In genomic region chr18:63834471-63835113, GRCh38 we compare ENCODE assay signal across 27 cellular contexts. TPM values are rescaled to one million over a fixed set of nuclear protein-coding genes. Genes with fewer than 3 reads are reported as not detected.
"Had no signal": no experiment of that assay in that cellular context is flagged by ENCODE, and none has a peak within 500 bp of the region (broad histone marks: within the 10 kb centered on the region; RNA-seq: fewer than 3 reads in every experiment).

No MANE protein-coding gene starts in this region.

- H3K4me2 ChIP-seq: smooth muscle cell had no signal

- ATAC-seq: activated CD4-positive, alpha-beta T cell treated with anti-CD3 and anti-CD28 coated beads for 36 hours; activated CD8-positive, alpha-beta memory T cell treated with anti-CD3 and anti-CD28 coated beads, Interleukin-2, amount 10 ng/mL, durations not matched to agents 7 days and 5 days; activated CD8-positive, alpha-beta T cell treated with anti-CD3 and anti-CD28 coated beads, Interleukin-2, amount 10 ng/mL, durations not matched to agents 7 days and 5 days; activated naive CD8-positive, alpha-beta T cell treated with anti-CD3 and anti-CD28 coated beads, Interleukin-2, amount 50 U/mL, for 24 hours; naive thymus-derived CD4-positive, alpha-beta T cell; pancreas; stimulated activated memory B cell treated with anti-CD40 and anti-IgM and Interleukin-4, amounts not matched to agents 10 μg/mL and 1 μg/mL and 100 μg/mL, for 72 hours; stimulated activated naive CD8-positive, alpha-beta T cell treated with anti-CD3 and anti-CD28 coated beads, Interleukin-15, amount 100 ng/mL, for 72 hours; upper lobe of right lung had no signal

- H3K27me3 ChIP-seq: esophagus squamous epithelium, pancreas, thyroid gland, upper lobe of right lung had no signal

- H3K4me3 ChIP-seq: esophagus squamous epithelium, pancreas, prostate gland, smooth muscle cell, thyroid gland, upper lobe of right lung had no signal

- FAIRE-seq: islet of Langerhans, pancreas had no signal

- DNase-seq: activated CD4-positive, alpha-beta T cell treated with anti-CD3 and anti-CD28 coated beads for 36 hours; activated CD4-positive, CD25-positive, alpha-beta regulatory T cell; activated CD8-positive, alpha-beta memory T cell treated with anti-CD3 and anti-CD28 coated beads, Interleukin-2, amount 10 ng/mL, durations not matched to agents 7 days and 5 days; activated CD8-positive, alpha-beta T cell treated with anti-CD3 and anti-CD28 coated beads, Interleukin-2, amount 10 ng/mL, durations not matched to agents 7 days and 5 days; activated naive CD8-positive, alpha-beta T cell treated with anti-CD3 and anti-CD28 coated beads, Interleukin-2, amount 50 U/mL, for 24 hours; activated T-cell treated with anti-CD3 and anti-CD28 coated beads, Interleukin-2, amount 50 U/mL, for 48 hours; amygdala; dermis blood vessel endothelial cell; effector CD4-positive, alpha-beta T cell; esophagus squamous epithelium; midbrain; naive thymus-derived CD4-positive, alpha-beta T cell; pancreas; stimulated activated CD4-positive, alpha-beta T cell treated with anti-CD3 and anti-CD28 coated beads, Interleukin-1b, Interleukin-23, amount 100 ng/mL, for 48 hours; stimulated activated CD4-positive, alpha-beta T cell treated with anti-CD3 and anti-CD28 coated beads, Interleukin-4, amount 100 ng/mL, for 4 hours; stimulated activated CD8-positive, alpha-beta memory T cell treated with anti-CD3 and anti-CD28 coated beads, Interleukin-4, amount 100 ng/mL, for 48 hours; stimulated activated naive CD8-positive, alpha-beta T cell treated with anti-CD3 and anti-CD28 coated beads, Interleukin-15, amount 100 ng/mL, for 72 hours; substantia nigra; thyroid gland; upper lobe of right lung had no signal

- H3K36me3 ChIP-seq: esophagus squamous epithelium, pancreas, prostate gland, thyroid gland, upper lobe of right lung had no signal

- H3K4me1 ChIP-seq: pancreas, prostate gland, thyroid gland, upper lobe of right lung had no signal

- H3K27ac ChIP-seq: esophagus squamous epithelium, pancreas, prostate gland, thyroid gland, upper lobe of right lung had no signal

- H3K9me3 ChIP-seq: esophagus squamous epithelium, pancreas, prostate gland, thyroid gland, upper lobe of right lung had no signal

RNA-seq across cellular contexts. Expression of gene SERPINB2, which starts 52.9 kb away (rescaled TPM):
- total RNA-seq: activated CD4-positive, alpha-beta T cell treated with anti-CD3 and anti-CD28 coated beads for 36 hours; activated CD8-positive, alpha-beta memory T cell treated with anti-CD3 and anti-CD28 coated beads, Interleukin-2, amount 10 ng/mL, durations not matched to agents 7 days and 5 days; activated CD8-positive, alpha-beta T cell treated with anti-CD3 and anti-CD28 coated beads, Interleukin-2, amount 10 ng/mL, durations not matched to agents 7 days and 5 days; activated T-helper 2 cell treated with anti-CD3 and anti-CD28 coated beads, Interferon-gamma antibody, Interleukin-2, Interleukin-4, amounts not matched to agents 10 μg/mL and 5 μg/mL and 100 μg/mL, durations not matched to agents 14 hours and 24 hours and 36 hours; dermis blood vessel endothelial cell; frontal cortex had no signal
- polyA plus RNA-seq: naive thymus-derived CD4-positive, alpha-beta T cell; neural cell had no signal

RNA-seq across cellular contexts. Expression of gene SERPINB7, which starts 59.4 kb away (rescaled TPM):
- total RNA-seq: activated CD4-positive, alpha-beta T cell treated with anti-CD3 and anti-CD28 coated beads for 36 hours; activated CD8-positive, alpha-beta memory T cell treated with anti-CD3 and anti-CD28 coated beads, Interleukin-2, amount 10 ng/mL, durations not matched to agents 7 days and 5 days; activated CD8-positive, alpha-beta T cell treated with anti-CD3 and anti-CD28 coated beads, Interleukin-2, amount 10 ng/mL, durations not matched to agents 7 days and 5 days; activated T-helper 2 cell treated with anti-CD3 and anti-CD28 coated beads, Interferon-gamma antibody, Interleukin-2, Interleukin-4, amounts not matched to agents 10 μg/mL and 5 μg/mL and 100 μg/mL, durations not matched to agents 14 hours and 24 hours and 36 hours; dermis blood vessel endothelial cell; frontal cortex; naive thymus-derived CD4-positive, alpha-beta T cell; pancreas; thyroid gland had no signal
- polyA plus RNA-seq: naive thymus-derived CD4-positive, alpha-beta T cell; neural cell; pancreas had no signal
